ENCODE assay signal across 26 cellular contexts in genomic region chr2:174392706-174393105, GRCh38. TPM values are rescaled to one million over a fixed set of nuclear protein-coding genes. Genes with fewer than 3 reads are reported as not detected.
DNase-seq lines count a peak whose midpoint lies in the region; ATAC-seq and TF ChIP-seq lines count a peak whose summit lies in the region.
"Had no signal": no experiment of that assay in that cellular context is flagged by ENCODE, and none has a peak within 500 bp of the region (broad histone marks: within the 10 kb centered on the region; RNA-seq: fewer than 3 reads in every experiment).

No MANE protein-coding gene starts in this region.

- H3K27me3 Mint-ChIP-seq in CD4-positive, CD25-positive, alpha-beta regulatory T cell = no peaks in the 10 kb centered on the region
- H3K27me3 Mint-ChIP-seq in naive thymus-derived CD8-positive, alpha-beta T cell = no peaks in the 10 kb centered on the region
- H3K27me3 Mint-ChIP-seq: activated naive CD8-positive, alpha-beta T cell treated with anti-CD3 and anti-CD28 coated beads, Interleukin-2, amount 10 ng/mL, durations not matched to agents 7 days and 5 days had no signal

- H3K4me1 Mint-ChIP-seq in CD4-positive, CD25-positive, alpha-beta regulatory T cell = peaks cover 32 to 74% (median 58%) of the 10 kb centered on the region in 4 donors
- peaks cover 30 to 78% (median 74%) of the 10 kb centered on the region in 4 donors for H3K4me1 Mint-ChIP-seq in naive thymus-derived CD8-positive, alpha-beta T cell

- no peaks in the 10 kb centered on the region for H3K9me3 ChIP-seq in CD4-positive, CD25-positive, alpha-beta regulatory T cell (ENCODE audit: control insufficient read depth in 2 of 2, low read length in 2 of 2)
- H3K9me3 ChIP-seq in DND-41 (ENCODE audit: insufficient read depth, low read length, severe bottlenecking) = no peaks in the 10 kb centered on the region
- H3K9me3 ChIP-seq in adipocyte (ENCODE audit: control insufficient read depth, low read length) = no peaks in the 10 kb centered on the region
- H3K9me3 ChIP-seq: esophagus squamous epithelium, ovary, Peyer's patch, SJSA1 had no signal

- no peak for TF ChIP-seq CTCF in DND-41 (IDR thresholded peaks at IDR 0.05; ENCODE audit: borderline replicate concordance, extremely low read depth, low read length, poor library complexity, severe bottlenecking)

- H4K20me1 ChIP-seq in DND-41 (ENCODE audit: insufficient read depth, low read length) = peaks cover 3% of the 10 kb centered on the region; the same call in 1 of the 2 replicates

- H3K9ac ChIP-seq in DND-41 (ENCODE audit: low read depth, low read length) = no peak overlapping the region
- H3K9ac ChIP-seq in adipocyte (ENCODE audit: low read length) = no peak overlapping the region

- peaks cover 0 to 2% (median 0%) of the 10 kb centered on the region in 7 donors for H3K9me3 Mint-ChIP-seq in CD4-positive, CD25-positive, alpha-beta regulatory T cell
- H3K9me3 Mint-ChIP-seq in naive thymus-derived CD8-positive, alpha-beta T cell = no peaks in the 10 kb centered on the region
- H3K9me3 Mint-ChIP-seq: activated naive CD8-positive, alpha-beta T cell treated with anti-CD3 and anti-CD28 coated beads, Interleukin-2, amount 10 ng/mL, durations not matched to agents 7 days and 5 days; T-helper 1 cell treated with Interleukin-12 subunit alpha and Interleukin-12 subunit beta and Interleukin-4 antibody, amounts not matched to agents 30 μg/mL and 1 μg/mL, for 36 hours had no signal

- no peak for DNase-seq in CD4-positive, CD25-positive, alpha-beta regulatory T cell
- DNase-seq in DND-41 = no peak
- DNase-seq in adipocyte (ENCODE audit: low read depth) = peak; percentile 2
- DNase-seq in naive thymus-derived CD8-positive, alpha-beta T cell = no peak
- DNase-seq: activated CD4-positive, alpha-beta T cell treated with anti-CD3 and anti-CD28 coated beads, Interleukin-2, amount 50 U/mL, for 4 hours; activated naive CD8-positive, alpha-beta T cell treated with anti-CD3 and anti-CD28 coated beads, Interleukin-2, amount 10 ng/mL, durations not matched to agents 7 days and 5 days; activated T-cell treated with anti-CD3 and anti-CD28 coated beads for 4 hours; DMS153; effector CD8-positive, alpha-beta T cell; esophagus squamous epithelium; H7; NCI-H2171; NCI-H524; ovary; Peyer's patch; right cardiac atrium; substantia nigra had no signal

- H3K79me2 ChIP-seq in DND-41 (ENCODE audit: insufficient read depth, low read length) = peaks cover 69% of the 10 kb centered on the region

- peak overlapping the region; percentile 95 for H3K4me3 ChIP-seq in CD4-positive, CD25-positive, alpha-beta regulatory T cell (ENCODE audit: low read depth, low read length)
- H3K4me3 ChIP-seq in DND-41 (ENCODE audit: low read depth in 1 of 2, low read length in 2 of 2) (no peak overlapping the region), adipocyte (ENCODE audit: low read length) (no peak overlapping the region)
- H3K4me3 ChIP-seq: esophagus squamous epithelium, ovary, Peyer's patch, SJSA1 had no signal

- peak overlapping the region in 1 of 3 donors; percentile 32 for H3K27ac Mint-ChIP-seq in CD4-positive, CD25-positive, alpha-beta regulatory T cell
- H3K27ac Mint-ChIP-seq in naive thymus-derived CD8-positive, alpha-beta T cell = peak overlapping the region in 8 of 10 donors; percentile 4 to 66 (median 44)
- H3K27ac Mint-ChIP-seq: activated naive CD8-positive, alpha-beta T cell treated with anti-CD3 and anti-CD28 coated beads, Interleukin-2, amount 10 ng/mL, durations not matched to agents 7 days and 5 days; T-helper 1 cell treated with Interleukin-12 subunit alpha and Interleukin-12 subunit beta and Interleukin-4 antibody, amounts not matched to agents 30 μg/mL and 1 μg/mL, for 36 hours had no signal

- H3K27me3 ChIP-seq in CD4-positive, CD25-positive, alpha-beta regulatory T cell (ENCODE audit: control insufficient read depth, insufficient read depth, low read length) = no peaks in the 10 kb centered on the region
- H3K27me3 ChIP-seq in DND-41 (ENCODE audit: insufficient read depth, low read length, poor library complexity) (no peaks in the 10 kb centered on the region), adipocyte (replicated peaks; ENCODE audit: control insufficient read depth, insufficient read depth, low read length) (no peaks in the 10 kb centered on the region)
- H3K27me3 ChIP-seq: esophagus squamous epithelium, ovary, Peyer's patch, SJSA1 had no signal

- peaks cover 35% of the 10 kb centered on the region for H3K36me3 Mint-ChIP-seq in CD4-positive, CD25-positive, alpha-beta regulatory T cell
- H3K36me3 Mint-ChIP-seq in naive thymus-derived CD8-positive, alpha-beta T cell = peaks cover 11 to 49% (median 24%) of the 10 kb centered on the region in 3 donors

- ATAC-seq in CD4-positive, CD25-positive, alpha-beta regulatory T cell (ENCODE audit: low read depth in 2 of 2) = no peak
- no peak for ATAC-seq in DND-41 (ENCODE audit: insufficient read depth, low read depth)
- ATAC-seq in naive thymus-derived CD8-positive, alpha-beta T cell = no peak
- no peak for ATAC-seq in HG03342 (IDR thresholded peaks at IDR 0.05; ENCODE audit: unreplicated experiment)
- ATAC-seq in HG02623 (IDR thresholded peaks at IDR 0.05; ENCODE audit: unreplicated experiment) = no peak
- ATAC-seq in GM18873 (IDR thresholded peaks at IDR 0.05; ENCODE audit: low FRiP score, unreplicated experiment) = no peak
- ATAC-seq: right cardiac atrium had no signal

- H3K4me3 Mint-ChIP-seq in CD4-positive, CD25-positive, alpha-beta regulatory T cell = peak overlapping the region in 3 of 4 donors; percentile 20 to 78 (median 55)
- H3K4me3 Mint-ChIP-seq in naive thymus-derived CD8-positive, alpha-beta T cell = peak overlapping the region in 9 of 10 donors; percentile 2 to 56 (median 22)
- H3K4me3 Mint-ChIP-seq: activated naive CD8-positive, alpha-beta T cell treated with anti-CD3 and anti-CD28 coated beads, Interleukin-2, amount 10 ng/mL, durations not matched to agents 7 days and 5 days; CD14-positive monocyte; T-helper 1 cell treated with Interleukin-12 subunit alpha and Interleukin-12 subunit beta and Interleukin-4 antibody, amounts not matched to agents 30 μg/mL and 1 μg/mL, for 36 hours had no signal

- H2AFZ ChIP-seq in DND-41 (ENCODE audit: low read depth, low read length) = no peak overlapping the region

- POLR2A ChIA-PET in naive thymus-derived CD8-positive, alpha-beta T cell (lab: Charles Lee) = interaction anchor here (0.7 kb wide), 1 partner anchor 176 kb away, joined by 4 read pairs; no protein-coding TSS in a partner anchor

- H3K36me3 ChIP-seq in CD4-positive, CD25-positive, alpha-beta regulatory T cell (ENCODE audit: control insufficient read depth, insufficient read depth, low read length) = peaks cover 15% of the 10 kb centered on the region
- peaks cover 17% of the 10 kb centered on the region for H3K36me3 ChIP-seq in DND-41 (ENCODE audit: insufficient read depth, low read length)
- H3K36me3 ChIP-seq in adipocyte (ENCODE audit: control insufficient read depth, insufficient read depth, low read length, severe bottlenecking) = peaks cover 15% of the 10 kb centered on the region
- H3K36me3 ChIP-seq: ovary had no signal

- H3K4me1 ChIP-seq in CD4-positive, CD25-positive, alpha-beta regulatory T cell (ENCODE audit: control insufficient read depth, insufficient read depth, low read length, poor library complexity, severe bottlenecking) = peaks cover 19% of the 10 kb centered on the region
- H3K4me1 ChIP-seq in DND-41 (ENCODE audit: insufficient read depth, low read length) (peaks cover 42% of the 10 kb centered on the region), adipocyte (ENCODE audit: control insufficient read depth, insufficient read depth, low read length) (peaks cover 31% of the 10 kb centered on the region)

- H3K4me2 ChIP-seq in DND-41 (ENCODE audit: insufficient read depth, low read length) = peak overlapping the region; percentile 92; the same call in 1 of the 2 replicates

- H3K27ac ChIP-seq in CD4-positive, CD25-positive, alpha-beta regulatory T cell (ENCODE audit: insufficient read depth, low read length, poor library complexity, severe bottlenecking) = no peak overlapping the region
- H3K27ac ChIP-seq in DND-41 (ENCODE audit: low read length) = no peak overlapping the region
- H3K27ac ChIP-seq: esophagus squamous epithelium, ovary, Peyer's patch, SJSA1, VCaP had no signal

RNA-seq across cellular contexts. Expression of gene SCRN3, which starts 2.8 kb away (rescaled TPM):
- total RNA-seq in CD4-positive, CD25-positive, alpha-beta regulatory T cell = 11.5 TPM
- 10 to 100 TPM; 10.0 to 12.8 (median 11.4) TPM for polyA plus RNA-seq in CD4-positive, CD25-positive, alpha-beta regulatory T cell
- 10 to 100 TPM; 20.6 to 24.1 TPM for total RNA-seq in naive thymus-derived CD8-positive, alpha-beta T cell
- 10 to 100 TPM; 12.7 to 14.0 (median 13.1) TPM for polyA plus RNA-seq in naive thymus-derived CD8-positive, alpha-beta T cell

RNA-seq across cellular contexts. Expression of gene SP9, which starts 58.0 kb away (rescaled TPM):
- not detected for total RNA-seq in CD4-positive, CD25-positive, alpha-beta regulatory T cell
- not detected for polyA plus RNA-seq in CD4-positive, CD25-positive, alpha-beta regulatory T cell
- total RNA-seq in naive thymus-derived CD8-positive, alpha-beta T cell = not detected
- not detected for polyA plus RNA-seq in naive thymus-derived CD8-positive, alpha-beta T cell
- total RNA-seq: activated naive CD8-positive, alpha-beta T cell treated with anti-CD3 and anti-CD28 coated beads, Interleukin-2, amount 10 ng/mL, durations not matched to agents 7 days and 5 days; esophagus squamous epithelium; kidney epithelial cell; lung microvascular endothelial cell; ovary; Peyer's patch; right cardiac atrium had no signal
- polyA plus RNA-seq: CD14-positive monocyte, ovary, right cardiac atrium had no signal
